ENCODE assay signal across 8 cellular contexts in genomic region chr15:75349351-75349669, GRCh38. TPM values are rescaled to one million over a fixed set of nuclear protein-coding genes. Genes with fewer than 3 reads are reported as not detected.
A peak's percentile ranks its signal among the peaks of the same experiment; 100 is the strongest.
DNase-seq lines count a peak whose midpoint lies in the region; ATAC-seq and TF ChIP-seq lines count a peak whose summit lies in the region.
"Not testable (repeated sequence)": the region's sequence is repeated elsewhere in the genome, so short reads cannot be mapped to it uniquely, and the experiment has no call there.

No MANE protein-coding gene starts in this region.

- H3K36me3 Mint-ChIP-seq in CD8-positive, alpha-beta memory T cell; IgD-negative memory B cell; T-helper 17 cell (ENCODE audit: low read depth); memory B cell: not testable (repeated sequence)
- H3K36me3 Mint-ChIP-seq in activated T-helper 17 cell treated with anti-CD3 and anti-CD28 coated beads, Interleukin-2, amount 50 U/mL, for 72 hours (ENCODE audit: low read depth) = peaks cover 12% of the 10 kb centered on the region
- peaks cover 21% of the 10 kb centered on the region for H3K36me3 Mint-ChIP-seq in MCF 10A (ENCODE audit: insufficient read depth, unreplicated experiment)

- ATAC-seq in T-helper 17 cell; activated T-helper 17 cell treated with anti-CD3 and anti-CD28 coated beads, Interleukin-2, amount 50 U/mL, for 72 hours (replicated peaks); memory B cell (ENCODE audit: low read depth): not testable (repeated sequence)

- not testable (repeated sequence) for TF ChIP-seq EP300 in stomach (IDR thresholded peaks at IDR 0.05)

- peaks cover 10% of the 10 kb centered on the region for H3K9me3 ChIP-seq in CD8-positive, alpha-beta memory T cell (ENCODE audit: low read length)
- not testable (repeated sequence) for H3K9me3 ChIP-seq in T-helper 17 cell (ENCODE audit: control insufficient read depth, low read length, poor library complexity, severe bottlenecking); neutrophil; stomach

- H3K4me3 Mint-ChIP-seq in CD8-positive, alpha-beta memory T cell = peak overlapping the region; percentile 56 to 87 (median 76)
- H3K4me3 Mint-ChIP-seq in IgD-negative memory B cell = peak overlapping the region in 3 of 4 donors; percentile 53 to 81 (median 65)
- H3K4me3 Mint-ChIP-seq in T-helper 17 cell = peak overlapping the region; percentile 37
- H3K4me3 Mint-ChIP-seq in activated T-helper 17 cell treated with anti-CD3 and anti-CD28 coated beads, Interleukin-2, amount 50 U/mL, for 72 hours = peak overlapping the region; percentile 66
- peak overlapping the region; percentile 86 for H3K4me3 Mint-ChIP-seq in MCF 10A (ENCODE audit: unreplicated experiment)
- H3K4me3 Mint-ChIP-seq in memory B cell = peak overlapping the region; percentile 67

- H3K36me3 ChIP-seq in CD8-positive, alpha-beta memory T cell (ENCODE audit: insufficient read depth, low read length) = not testable (repeated sequence)
- H3K36me3 ChIP-seq in neutrophil = peaks cover 13% of the 10 kb centered on the region
- peaks cover 0 to 10% (median 8%) of the 10 kb centered on the region in 4 donors for H3K36me3 ChIP-seq in stomach

- BruUV-seq in MCF 10A (replicated peaks; lab: Mats Ljungman, UMichigan) = not testable (repeated sequence)

- POLR2A ChIA-PET in CD8-positive, alpha-beta memory T cell (lab: Charles Lee) = interaction anchor here (5.4 kb wide), 1 partner anchor 19 kb away, joined by 34 read pairs; the partner anchor contains the start of gene MAN2C1
- POLR2A ChIA-PET in MCF 10A (lab: Yijun Ruan, JAX) = interaction anchor here (1.8 to 3.8 kb wide), 3 partner anchors 11 to 19 kb away, joined by 6 to 30 read pairs (median 15); partner anchors contain the start of gene MAN2C1

- H3K27ac ChIP-seq in CD8-positive, alpha-beta memory T cell (ENCODE audit: low read depth, low read length) = peak overlapping the region; percentile 40
- peak overlapping the region; percentile 82 for H3K27ac ChIP-seq in neutrophil
- peak overlapping the region in 3 of 5 donors; percentile 77 to 86 (median 83) for H3K27ac ChIP-seq in stomach

- H3K27me3 ChIP-seq in CD8-positive, alpha-beta memory T cell (ENCODE audit: insufficient read depth, low read length, poor library complexity, severe bottlenecking) = not testable (repeated sequence)
- H3K27me3 ChIP-seq in neutrophil (peaks cover 50% of the 10 kb centered on the region), stomach (peaks cover 0 to 10% (median 0%) of the 10 kb centered on the region in 3 donors)

- peaks cover 26 to 42% (median 26%) of the 10 kb centered on the region in 3 donors for H3K4me1 Mint-ChIP-seq in CD8-positive, alpha-beta memory T cell
- H3K4me1 Mint-ChIP-seq in IgD-negative memory B cell (peaks cover 17 to 25% (median 22%) of the 10 kb centered on the region in 3 donors), T-helper 17 cell (peaks cover 11% of the 10 kb centered on the region), memory B cell (peaks cover 27% of the 10 kb centered on the region)
- peaks cover 21% of the 10 kb centered on the region for H3K4me1 Mint-ChIP-seq in activated T-helper 17 cell treated with anti-CD3 and anti-CD28 coated beads, Interleukin-2, amount 50 U/mL, for 72 hours
- not testable (repeated sequence) for H3K4me1 Mint-ChIP-seq in MCF 10A (ENCODE audit: insufficient read depth, unreplicated experiment)

- peaks cover 6 to 22% (median 20%) of the 10 kb centered on the region in 5 donors for H3K9me3 Mint-ChIP-seq in CD8-positive, alpha-beta memory T cell
- not testable (repeated sequence) for H3K9me3 Mint-ChIP-seq in IgD-negative memory B cell; activated T-helper 17 cell treated with anti-CD3 and anti-CD28 coated beads, Interleukin-2, amount 50 U/mL, for 72 hours; MCF 10A (ENCODE audit: unreplicated experiment); memory B cell

- WGBS in stomach, 5 donors = 82 to 89% (median 88%) methylated on average over 6 to 8 of the region's 8 CpGs

- DNase-seq in CD8-positive, alpha-beta memory T cell; T-helper 17 cell; MCF 10A (ENCODE audit: unreplicated experiment); memory B cell (ENCODE audit: low spot score in 2 of 2); stomach: not testable (repeated sequence)

- H3K4me1 ChIP-seq in CD8-positive, alpha-beta memory T cell (ENCODE audit: insufficient read depth, low read length) = peaks cover 40% of the 10 kb centered on the region
- H3K4me1 ChIP-seq in neutrophil (ENCODE audit: control insufficient read depth in 1 of 2, insufficient read depth in 1 of 2, low read depth in 1 of 2, low read length in 1 of 2) = peaks cover 42 to 46% of the 10 kb centered on the region in 2 experiments
- peaks cover 14 to 52% (median 35%) of the 10 kb centered on the region in 4 donors for H3K4me1 ChIP-seq in stomach

- peak overlapping the region in 7 of 8 donors; percentile 93 to 100 (median 99) for H3K27ac Mint-ChIP-seq in CD8-positive, alpha-beta memory T cell
- peak overlapping the region; percentile 97 to 99 (median 97) for H3K27ac Mint-ChIP-seq in IgD-negative memory B cell
- H3K27ac Mint-ChIP-seq in T-helper 17 cell = peak overlapping the region; percentile 39
- peak overlapping the region; percentile 91 for H3K27ac Mint-ChIP-seq in activated T-helper 17 cell treated with anti-CD3 and anti-CD28 coated beads, Interleukin-2, amount 50 U/mL, for 72 hours
- not testable (repeated sequence) for H3K27ac Mint-ChIP-seq in MCF 10A (ENCODE audit: low read depth, unreplicated experiment)
- H3K27ac Mint-ChIP-seq in memory B cell = peak overlapping the region; percentile 99

- not testable (repeated sequence) for TF ChIP-seq POLR2A in stomach (IDR thresholded peaks at IDR 0.05)

- peak overlapping the region; percentile 68 for H3K4me3 ChIP-seq in CD8-positive, alpha-beta memory T cell (ENCODE audit: low read length)
- H3K4me3 ChIP-seq in neutrophil (ENCODE audit: low read depth in 1 of 2, low read length in 1 of 2) (peak overlapping the region in 1 of 2 experiments; percentile 66), stomach (peak overlapping the region in 1 of 4 donors; percentile 94)

- CTCF ChIA-PET in CD8-positive, alpha-beta memory T cell (lab: Charles Lee) = interaction anchor here (1.0 to 1.7 kb wide), 2 partner anchors 19 to 96 kb away, joined by 3 to 6 read pairs; partner anchors contain the start of gene MAN2C1
- CTCF ChIA-PET in MCF 10A (lab: Yijun Ruan, JAX) = interaction anchor here (2.2 kb wide), 1 partner anchor 18 kb away, joined by 8 read pairs; no protein-coding TSS in a partner anchor

- intact Hi-C loops in MCF 10A (cut with micrococcal nuclease); stomach (cut with DNase I; ENCODE audit: low total_unique reads): not testable (repeated sequence)

- peaks cover 0 to 10% of the 10 kb centered on the region in 2 donors for H3K27me3 Mint-ChIP-seq in CD8-positive, alpha-beta memory T cell
- H3K27me3 Mint-ChIP-seq in IgD-negative memory B cell; T-helper 17 cell; activated T-helper 17 cell treated with anti-CD3 and anti-CD28 coated beads, Interleukin-2, amount 50 U/mL, for 72 hours; MCF 10A (ENCODE audit: insufficient read depth, unreplicated experiment); memory B cell: not testable (repeated sequence)

- not testable (repeated sequence) for TF ChIP-seq CTCF in MCF 10A (IDR thresholded peaks at IDR 0.05; ENCODE audit: unreplicated experiment); neutrophil (IDR thresholded peaks at IDR 0.05); stomach (IDR thresholded peaks at IDR 0.05)

RNA-seq across cellular contexts. Expression of gene NEIL1, which starts 2.5 kb away (rescaled TPM):
- 1 to 10 TPM; 2.0 to 2.3 TPM for total RNA-seq in CD8-positive, alpha-beta memory T cell
- polyA plus RNA-seq in CD8-positive, alpha-beta memory T cell = 2.9 TPM
- polyA plus RNA-seq in IgD-negative memory B cell (16.0 TPM), stomach (10 to 100 TPM; 18.2 to 38.6 (median 23.5) TPM)
- total RNA-seq in T-helper 17 cell (10 to 100 TPM; 31.6 to 45.0 TPM), MCF 10A (2022) (6.6 and 9.5 TPM in 2 replicates), stomach (100 to 1,000 TPM in 3 of 5 donors, 10 to 100 TPM in 2; 22.2 to 793 (median 111) TPM)
- total RNA-seq in activated T-helper 17 cell treated with anti-CD3 and anti-CD28 coated beads, Interleukin-2, amount 50 U/mL, for 72 hours = 10 to 100 TPM; 11.6 to 56.7 TPM

RNA-seq across cellular contexts. Expression of gene COMMD4, which starts 13.4 kb away (rescaled TPM):
- 100 to 1,000 TPM; 102 to 110 TPM for total RNA-seq in CD8-positive, alpha-beta memory T cell
- 47.8 TPM for polyA plus RNA-seq in CD8-positive, alpha-beta memory T cell
- polyA plus RNA-seq in IgD-negative memory B cell (36.2 TPM), stomach (100 to 1,000 TPM; 102 to 130 (median 123) TPM)
- total RNA-seq in T-helper 17 cell (10 to 100 TPM; 24.7 to 27.3 TPM), MCF 10A (2022) (43.9 and 47.3 TPM in 2 replicates), stomach (100 to 1,000 TPM in 1 of 5 donors, 10 to 100 TPM in 4; 38.5 to 183 (median 61.7) TPM)
- total RNA-seq in activated T-helper 17 cell treated with anti-CD3 and anti-CD28 coated beads, Interleukin-2, amount 50 U/mL, for 72 hours = 10 to 100 TPM; 69.9 to 78.9 TPM

RNA-seq across cellular contexts. Expression of gene MAN2C1, which starts 19.1 kb away (rescaled TPM):
- 100 to 1,000 TPM; 127 to 133 TPM for total RNA-seq in CD8-positive, alpha-beta memory T cell
- polyA plus RNA-seq in CD8-positive, alpha-beta memory T cell = 32.0 TPM
- 13.2 TPM for polyA plus RNA-seq in IgD-negative memory B cell
- total RNA-seq in T-helper 17 cell = 100 to 1,000 TPM; 344 to 450 TPM
- 100 to 1,000 TPM; 114 to 245 TPM for total RNA-seq in activated T-helper 17 cell treated with anti-CD3 and anti-CD28 coated beads, Interleukin-2, amount 50 U/mL, for 72 hours
- total RNA-seq in MCF 10A (2022) = 163 and 165 TPM in 2 replicates
- total RNA-seq in stomach = 100 to 1,000 TPM; 256 to 629 (median 539) TPM
- 100 to 1,000 TPM; 103 to 143 (median 135) TPM for polyA plus RNA-seq in stomach
